Comparison of ENCODE assay signal across 8 cellular contexts in the genomic region with DNA sequence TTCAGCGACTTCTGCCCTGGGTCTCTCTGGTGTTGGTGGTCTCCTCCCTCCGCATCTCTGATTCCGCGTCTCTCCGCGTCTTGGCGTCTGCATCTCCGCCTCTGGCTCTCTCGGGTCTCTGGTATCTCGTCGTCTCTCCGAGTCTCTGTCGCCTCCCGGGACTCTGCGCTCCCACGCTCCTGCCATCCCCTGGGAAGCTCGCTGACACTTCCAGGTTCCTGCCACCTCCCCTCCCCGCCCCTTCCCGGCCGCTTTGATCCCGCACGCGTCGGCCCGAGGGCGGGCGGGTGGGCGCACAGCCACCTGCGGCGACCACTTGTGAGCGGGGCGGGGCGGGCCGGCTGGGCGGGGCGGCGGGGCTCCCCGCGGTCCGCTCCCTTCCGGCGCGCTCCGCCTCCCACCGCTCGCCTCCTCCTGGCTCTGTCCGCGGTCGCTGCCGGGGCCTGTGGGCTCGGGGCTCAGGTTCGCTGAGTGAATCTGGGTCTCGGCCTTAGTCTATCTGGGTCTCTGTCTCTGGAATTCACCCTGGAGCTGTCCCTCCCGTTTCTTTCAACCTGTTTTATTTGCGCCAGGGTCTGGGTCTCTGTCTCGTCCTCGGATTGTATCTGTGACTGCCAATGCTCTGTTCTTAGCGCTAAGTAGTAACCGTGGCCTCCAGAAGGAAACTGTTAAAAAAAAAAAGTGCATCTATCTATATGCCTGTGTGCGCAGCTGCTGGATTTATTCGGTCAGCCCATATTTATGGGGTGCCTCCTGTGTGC. TPM values are rescaled to one million over a fixed set of nuclear protein-coding genes. Genes with fewer than 3 reads are reported as not detected.
DNase-seq lines count a peak whose midpoint lies in the region; ATAC-seq and TF ChIP-seq lines count a peak whose summit lies in the region.

No MANE protein-coding gene starts in this region.

- peak overlapping the region; percentile 90 for H2AFZ ChIP-seq in IMR-90 (replicated peaks; ENCODE audit: low read length, poor library complexity)

- peaks cover 8 to 34% of the 10 kb centered on the region in 2 donors for H3K27me3 Mint-ChIP-seq in T-cell

- H3K4me2 ChIP-seq in IMR-90 (ENCODE audit: low read depth, low read length) = peak overlapping the region; percentile 95

- peak overlapping the region; percentile 85 to 91 (median 86) for H3K4me3 Mint-ChIP-seq in T-cell

- peak overlapping the region; percentile 90 for H2AK9ac ChIP-seq in IMR-90 (replicated peaks; ENCODE audit: low read depth, low read length, poor library complexity)

- H3K23ac ChIP-seq in IMR-90 (ENCODE audit: low read depth, low read length) = peak overlapping the region; percentile 69; the same call in 1 of the 2 replicates

- POLR2A ChIA-PET in IMR-90 (lab: Charles Lee; ENCODE audit: unreplicated experiment) = no interaction called here
- POLR2A ChIA-PET in T-cell (lab: Charles Lee) = interaction anchor here in 1 of 2 donors (0.7 to 1.1 kb wide), 2 partner anchors 169 to 498 kb away, joined by 3 to 6 read pairs; partner anchors contain the start of gene SLC25A35

- no peak overlapping the region for H2BK5ac ChIP-seq in IMR-90 (ENCODE audit: low read depth, low read length, poor library complexity, severe bottlenecking)

- peak; percentile 52 for DNase-seq in IMR-90
- peak in 3 of 34 experiments; percentile 36 to 41 (median 38) for DNase-seq in T-cell
- no peak for DNase-seq in coronary artery (ENCODE audit: low spot score)
- DNase-seq in left lobe of liver (ENCODE audit: low spot score) = no peak
- peak; percentile 72 for DNase-seq in stimulated activated naive CD8-positive, alpha-beta T cell treated with anti-CD3 and anti-CD28 coated beads, Interleukin-15, Interleukin-2, amounts not matched to agents 100 U/mL and 50 U/mL, for 24 hours

- H4K8ac ChIP-seq in IMR-90 (ENCODE audit: low read depth in 2 of 2, low read length in 2 of 2) = peak overlapping the region in 1 of 2 experiments; percentile 47; a peak in 1 of 4 replicates

- no peak overlapping the region for H2BK15ac ChIP-seq in IMR-90 (ENCODE audit: low read depth, low read length)

- no peaks in the 10 kb centered on the region; a peak in 1 of 4 replicates for H3K79me1 ChIP-seq in IMR-90 (ENCODE audit: low read depth in 1 of 2, low read length in 2 of 2)

- H3K9me3 ChIP-seq in IMR-90 (ENCODE audit: control insufficient read depth, insufficient read depth, low read length) = no peaks in the 10 kb centered on the region

- peak overlapping the region; percentile 95 for H3K4me3 ChIP-seq in GM08714 (ENCODE audit: low read length)
- H3K4me3 ChIP-seq in IMR-90 (ENCODE audit: insufficient read depth, low read depth, low read length) = peak overlapping the region; percentile 79
- peak overlapping the region; percentile 92 for H3K4me3 ChIP-seq in coronary artery

- no peaks in the 10 kb centered on the region for H4K20me1 ChIP-seq in IMR-90 (ENCODE audit: insufficient read depth, low read length)

- H2BK120ac ChIP-seq in IMR-90 (ENCODE audit: low read depth, low read length) = no peak overlapping the region

- no peak for TF ChIP-seq CTCF in IMR-90 (conservative IDR thresholded peaks at IDR 0.05; ENCODE audit: low read depth, low read length)
- no peak for TF ChIP-seq CTCF in coronary artery (IDR thresholded peaks at IDR 0.05)

- H4K91ac ChIP-seq in IMR-90 (ENCODE audit: insufficient read depth, low read depth, low read length) = no peak overlapping the region

- no peak overlapping the region; the same call in 1 of the 2 replicates for H2AK5ac ChIP-seq in IMR-90 (ENCODE audit: low read depth, low read length)

- no peak overlapping the region for H3K4ac ChIP-seq in IMR-90 (ENCODE audit: low read depth, low read length)

- H3K36me3 ChIP-seq in IMR-90 (ENCODE audit: control insufficient read depth, insufficient read depth, low read length) = no peaks in the 10 kb centered on the region

- BruUV-seq in IMR-90 (replicated peaks; lab: Mats Ljungman, UMichigan) = no TSS peak

- dilution Hi-C loops in IMR-90 (cut with HindIII; ENCODE audit: low sequenced_read_pairs, unreplicated experiment) = no loop called here

- H2BK20ac ChIP-seq in IMR-90 (ENCODE audit: low read depth, low read length) = no peak overlapping the region

- 1% methylated on average over 20 of the region's 61 CpGs; no CpG with 5 or more reads in 1 of the 2 experiments for WGBS in IMR-90 (ENCODE audit: extremely low coverage in 2 of 2, insufficient read length in 1 of 2), 2 experiments

- no peaks in the 10 kb centered on the region for H3K9me3 Mint-ChIP-seq in T-cell

- peaks cover 7% of the 10 kb centered on the region; the same call in 1 of the 2 replicates for H3K9me1 ChIP-seq in IMR-90 (ENCODE audit: insufficient read depth, low read length)

- peak overlapping the region; percentile 82 for H3K27ac Mint-ChIP-seq in T-cell

- intact Hi-C loops in IMR-90 (cut with micrococcal nuclease) = no loop called here

- H3K36me3 Mint-ChIP-seq in T-cell = no peaks in the 10 kb centered on the region

- no peak overlapping the region for H3K56ac ChIP-seq in IMR-90 (ENCODE audit: extremely low read depth, insufficient read depth, low read length)

- peaks cover 45 to 53% (median 47%) of the 10 kb centered on the region in 3 donors for H3K4me1 Mint-ChIP-seq in T-cell

- H4K5ac ChIP-seq in IMR-90 (ENCODE audit: low read depth, low read length) = no peak overlapping the region

- peaks cover 8% of the 10 kb centered on the region for H3K4me1 ChIP-seq in IMR-90 (ENCODE audit: control insufficient read depth, insufficient read depth, low read length)

- peak overlapping the region; percentile 63; the same call in 1 of the 2 replicates for H3K9ac ChIP-seq in IMR-90 (ENCODE audit: low read depth, low read length)

- ATAC-seq in IMR-90 (ENCODE audit: low read depth) (peak; percentile 41), T-cell (replicated peaks in 1 of 4) (peak; percentile 26 to 46 (median 34)), left lobe of liver (peak; percentile 54), HG03457 (IDR thresholded peaks at IDR 0.05; ENCODE audit: unreplicated experiment) (no peak), HG03196 (IDR thresholded peaks at IDR 0.05; ENCODE audit: unreplicated experiment) (no peak)
- peak; percentile 32 for ATAC-seq in stimulated activated naive CD8-positive, alpha-beta T cell treated with anti-CD3 and anti-CD28 coated beads, Interleukin-15, Interleukin-2, amounts not matched to agents 100 U/mL and 50 U/mL, for 24 hours

- no peak for TF ChIP-seq POLR2A in IMR-90 (IDR thresholded peaks at IDR 0.05; ENCODE audit: low read depth, low read length)

- no peaks in the 10 kb centered on the region for H3K27me3 ChIP-seq in IMR-90 (ENCODE audit: control insufficient read depth, insufficient read depth, low read length)

- H3K27ac ChIP-seq in IMR-90 (ENCODE audit: insufficient read depth, low read length) (no peak overlapping the region), coronary artery (peak overlapping the region; percentile 36 to 78)

- in situ Hi-C loops in IMR-90 (cut with MboI; ENCODE audit: low sequenced_read_pairs) = no loop called here

- H3K18ac ChIP-seq in IMR-90 (ENCODE audit: low read depth, low read length) = no peak overlapping the region

- no peak overlapping the region for H3K14ac ChIP-seq in IMR-90 (replicated peaks; ENCODE audit: low read depth, low read length)

- no peak for TF ChIP-seq RAD21 in IMR-90 (IDR thresholded peaks at IDR 0.05; ENCODE audit: low read length)

- CTCF ChIA-PET in IMR-90 (lab: Yijun Ruan, JAX) = interaction anchor here (0.6 kb wide), 1 partner anchor 62 kb away, joined by 3 read pairs; no protein-coding TSS in a partner anchor
- CTCF ChIA-PET in T-cell (lab: Charles Lee) = interaction anchor here in 1 of 2 donors (0.7 to 1.3 kb wide), 2 partner anchors 12 to 95 kb away, joined by 3 to 5 read pairs; no protein-coding TSS in a partner anchor

TF ChIP-seq in IMR-90, 13 proteins besides CTCF, POLR2A, EP300 and RAD21 (continues in another document):
- TF ChIP-seq MAZ (IDR thresholded peaks at IDR 0.05; ENCODE audit: borderline replicate concordance, low read depth, low read length) = peak; percentile 12; the same call in 1 of the 2 replicates
- no peak for TF ChIP-seq USF2 (IDR thresholded peaks at IDR 0.05; ENCODE audit: low read depth, low read length)

RNA-seq across cellular contexts. Expression of gene HES7, which starts 2.6 kb away (rescaled TPM):
- total RNA-seq in IMR-90 (2012; rRNA removed) (not detected in 2 replicates), T-cell (1 to 10 TPM in 1 of 5 donors, under 1 TPM in 2, not detected in 2; 0.16 to 1.6 (median 0.23) TPM), left lobe of liver (not detected)
- polyA plus RNA-seq in IMR-90 (2012; rRNA removed) = 0.43 and 0.56 TPM in 2 replicates
- 0.66 and 1.9 TPM in 2 replicates for polyA plus RNA-seq in IMR-90 (2012; cell fraction: cytosol; rRNA removed)
- 1.8 and 4.2 TPM in 2 replicates for polyA plus RNA-seq in IMR-90 (2012; cell fraction: nucleus; rRNA removed; ENCODE audit: low replicate concordance)

RNA-seq across cellular contexts. Expression of gene ALOXE3, which starts 8.2 kb away (rescaled TPM):
- total RNA-seq in IMR-90 (2012; rRNA removed) (under 0.01 TPM in 2 replicates), T-cell (1 to 10 TPM in 1 of 5 donors, under 1 TPM in 3, not detected in 1; 0.13 to 1.2 (median 0.19) TPM), left lobe of liver (not detected)
- polyA plus RNA-seq in IMR-90 (2012; rRNA removed) = 0.19 and 0.26 TPM in 2 replicates
- 0.06 and 0.19 TPM in 2 replicates for polyA plus RNA-seq in IMR-90 (2012; cell fraction: cytosol; rRNA removed)
- 0.52 and 0.83 TPM in 2 replicates for polyA plus RNA-seq in IMR-90 (2012; cell fraction: nucleus; rRNA removed; ENCODE audit: low replicate concordance)

RNA-seq across cellular contexts. Expression of gene PER1, which starts 25.7 kb away (rescaled TPM):
- total RNA-seq in IMR-90 (2012; rRNA removed) (1.7 and 3.4 TPM in 2 replicates), T-cell (1,000 to 10,000 TPM in 2 of 5 donors, 10 to 100 TPM in 3; 62.6 to 1,675 (median 82.4) TPM), left lobe of liver (108 TPM)
- polyA plus RNA-seq in IMR-90 (2012; rRNA removed) = 10.5 and 11.5 TPM in 2 replicates
- polyA plus RNA-seq in IMR-90 (2012; cell fraction: cytosol; rRNA removed) = 4.8 and 6.2 TPM in 2 replicates
- 230 and 249 TPM in 2 replicates for polyA plus RNA-seq in IMR-90 (2012; cell fraction: nucleus; rRNA removed; ENCODE audit: low replicate concordance)

RNA-seq across cellular contexts. Expression of gene VAMP2, which starts 36.3 kb away (rescaled TPM):
- 2.2 and 2.3 TPM in 2 replicates for total RNA-seq in IMR-90 (2012; rRNA removed)
- polyA plus RNA-seq in IMR-90 (2012; rRNA removed) = 27.3 and 33.3 TPM in 2 replicates
- 14.0 and 29.1 TPM in 2 replicates for polyA plus RNA-seq in IMR-90 (2012; cell fraction: cytosol; rRNA removed)
- 68.1 and 141 TPM in 2 replicates for polyA plus RNA-seq in IMR-90 (2012; cell fraction: nucleus; rRNA removed; ENCODE audit: low replicate concordance)
- 100 to 1,000 TPM; 160 to 243 (median 186) TPM for total RNA-seq in T-cell
- total RNA-seq in left lobe of liver = 18.1 TPM

RNA-seq across cellular contexts. Expression of gene ALOX12B, which starts 39.0 kb away (rescaled TPM):
- total RNA-seq in IMR-90 (2012; rRNA removed) (not detected in 2 replicates), T-cell (1 to 10 TPM in 1 of 5 donors, under 1 TPM in 3, not detected in 1; 0.63 to 1.1 (median 0.81) TPM), left lobe of liver (not detected)
- polyA plus RNA-seq in IMR-90 (2012; rRNA removed) = not detected in 2 replicates
- polyA plus RNA-seq in IMR-90 (2012; cell fraction: cytosol; rRNA removed) = not detected in 2 replicates
- polyA plus RNA-seq in IMR-90 (2012; cell fraction: nucleus; rRNA removed; ENCODE audit: low replicate concordance) = not detected in 2 replicates

Comparison
In these comparisons a context has a peak if more than half of its experiments do, and no peak if none do; other contexts are left out.
1. ATAC-seq: peak in IMR-90 (single experiment), T-cell (4 of 4), left lobe of liver (single experiment) and stimulated activated naive CD8-positive, alpha-beta T cell treated with anti-CD3 and anti-CD28 coated beads, Interleukin-15, Interleukin-2, amounts not matched to agents 100 U/mL and 50 U/mL, for 24 hours (single experiment); none in HG03457 (single experiment) and HG03196 (single experiment).
2. DNase-seq: peak in IMR-90 (single experiment) and stimulated activated naive CD8-positive, alpha-beta T cell treated with anti-CD3 and anti-CD28 coated beads, Interleukin-15, Interleukin-2, amounts not matched to agents 100 U/mL and 50 U/mL, for 24 hours (single experiment); none in coronary artery (single experiment) and left lobe of liver (single experiment).
3. RNA of gene PER1, which starts 25.7 kb away (total RNA-seq): 108 TPM in left lobe of liver (single experiment) and 62.6 to 1,675 TPM in T-cell; 1.7 to 3.4 TPM in IMR-90; every median in the first group is over 10 times any median in the second.
4. Peak in every context shown above with its lines, with median percentiles within 50 percentile points of each other: H3K4me3 ChIP-seq.